12 cellular contexts compared by ENCODE assay signal in genomic region chr1:203761958-203762357, GRCh38. TPM values are rescaled to one million over a fixed set of nuclear protein-coding genes. Genes with fewer than 3 reads are reported as not detected.
DNase-seq lines count a peak whose midpoint lies in the region; ATAC-seq and TF ChIP-seq lines count a peak whose summit lies in the region.
"Not testable (repeated sequence)": the region's sequence is repeated elsewhere in the genome, so short reads cannot be mapped to it uniquely, and the experiment has no call there.
"Had no signal": no experiment of that assay in that cellular context is flagged by ENCODE, and none has a peak within 500 bp of the region (broad histone marks: within the 10 kb centered on the region; RNA-seq: fewer than 3 reads in every experiment).

No MANE protein-coding gene starts in this region.

- H3K4me1 ChIP-seq in CD8-positive, alpha-beta T cell (ENCODE audit: insufficient read depth, low read length), result peaks cover 23% of the 10 kb centered on the region

- H3K4me1 Mint-ChIP-seq in CD8-positive, alpha-beta T cell (ENCODE audit: low read depth), result peaks cover 40% of the 10 kb centered on the region
- H3K4me1 Mint-ChIP-seq in activated CD4-positive, alpha-beta T cell treated with anti-CD3 and anti-CD28 coated beads, Interleukin-2, amount 10 ng/mL, durations not matched to agents 7 days and 5 days, result peaks cover 39% of the 10 kb centered on the region
- peaks cover 36% of the 10 kb centered on the region for H3K4me1 Mint-ChIP-seq in activated naive CD4-positive, alpha-beta T cell treated with anti-CD3 and anti-CD28 coated beads, Interleukin-2, amount 50 U/mL, for 24 hours
- peaks cover 25 to 29% of the 10 kb centered on the region in 2 donors for H3K4me1 Mint-ChIP-seq in immature natural killer cell

- H3K27me3 ChIP-seq in CD8-positive, alpha-beta T cell (ENCODE audit: insufficient read depth, low read length); MG63: not testable (repeated sequence)

- not testable (repeated sequence) for H3K9me3 ChIP-seq in CD8-positive, alpha-beta T cell (ENCODE audit: low read length); MG63

- CTCF ChIA-PET in CD8-positive, alpha-beta T cell (lab: Charles Lee); activated CD4-positive, alpha-beta T cell treated with anti-CD3 and anti-CD28 coated beads, Interleukin-2, amount 10 ng/mL, durations not matched to agents 7 days and 5 days (lab: Charles Lee): not testable (repeated sequence)

- H3K27ac Mint-ChIP-seq in CD8-positive, alpha-beta T cell, result peak overlapping the region; percentile 99
- H3K27ac Mint-ChIP-seq in activated CD4-positive, alpha-beta T cell treated with anti-CD3 and anti-CD28 coated beads, Interleukin-2, amount 10 ng/mL, durations not matched to agents 7 days and 5 days, result peak overlapping the region; percentile 14
- H3K27ac Mint-ChIP-seq in activated naive CD4-positive, alpha-beta T cell treated with anti-CD3 and anti-CD28 coated beads, Interleukin-2, amount 50 U/mL, for 24 hours, result peak overlapping the region; percentile 35
- peak overlapping the region in 4 of 6 donors; percentile 67 to 86 (median 70) for H3K27ac Mint-ChIP-seq in immature natural killer cell

- DNase-seq in CD8-positive, alpha-beta T cell; activated CD4-positive, alpha-beta T cell treated with anti-CD3 and anti-CD28 coated beads, Interleukin-2, amount 10 ng/mL, durations not matched to agents 7 days and 5 days; immature natural killer cell: not testable (repeated sequence)
- DNase-seq in MG63, result peak; percentile 32
- peak; percentile 14 for DNase-seq in astrocyte of the hippocampus (ENCODE audit: low read depth, low spot score)
- DNase-seq in retinal pigment epithelial cell (ENCODE audit: low read depth), result peak; percentile 9

- H3K9me3 Mint-ChIP-seq in CD8-positive, alpha-beta T cell; activated CD4-positive, alpha-beta T cell treated with anti-CD3 and anti-CD28 coated beads, Interleukin-2, amount 10 ng/mL, durations not matched to agents 7 days and 5 days; activated naive CD4-positive, alpha-beta T cell treated with anti-CD3 and anti-CD28 coated beads, Interleukin-2, amount 50 U/mL, for 24 hours; immature natural killer cell: not testable (repeated sequence)

- intact Hi-C loops in CD8-positive, alpha-beta T cell (cut with DNase I, micrococcal nuclease), result loop anchor here (5.0 to 10.0 kb wide), 3 partner anchors 47 to 155 kb away; no protein-coding TSS in a partner anchor

- TF ChIP-seq CTCF in CD8-positive, alpha-beta T cell (IDR thresholded peaks at IDR 0.05); retinal pigment epithelial cell (conservative IDR thresholded peaks at IDR 0.05; ENCODE audit: low read depth, low read length): not testable (repeated sequence)

- H3K4me3 ChIP-seq in CD8-positive, alpha-beta T cell (ENCODE audit: low read depth, low read length); MG63; retinal pigment epithelial cell (ENCODE audit: low read length): not testable (repeated sequence)

- H3K27me3 Mint-ChIP-seq in CD8-positive, alpha-beta T cell (ENCODE audit: low read depth); activated CD4-positive, alpha-beta T cell treated with anti-CD3 and anti-CD28 coated beads, Interleukin-2, amount 10 ng/mL, durations not matched to agents 7 days and 5 days; activated naive CD4-positive, alpha-beta T cell treated with anti-CD3 and anti-CD28 coated beads, Interleukin-2, amount 50 U/mL, for 24 hours; immature natural killer cell (ENCODE audit: low read depth in 3 of 3): not testable (repeated sequence)

- ATAC-seq in CD8-positive, alpha-beta T cell, result not testable (repeated sequence)

- not testable (repeated sequence) for H3K36me3 ChIP-seq in CD8-positive, alpha-beta T cell (ENCODE audit: insufficient read depth, low read length); MG63

- POLR2A ChIA-PET in CD8-positive, alpha-beta T cell (lab: Charles Lee); activated CD4-positive, alpha-beta T cell treated with anti-CD3 and anti-CD28 coated beads, Interleukin-2, amount 10 ng/mL, durations not matched to agents 7 days and 5 days (lab: Charles Lee): not testable (repeated sequence)

- not testable (repeated sequence) for H3K36me3 Mint-ChIP-seq in CD8-positive, alpha-beta T cell; activated CD4-positive, alpha-beta T cell treated with anti-CD3 and anti-CD28 coated beads, Interleukin-2, amount 10 ng/mL, durations not matched to agents 7 days and 5 days (ENCODE audit: low read depth); activated naive CD4-positive, alpha-beta T cell treated with anti-CD3 and anti-CD28 coated beads, Interleukin-2, amount 50 U/mL, for 24 hours; immature natural killer cell

- not testable (repeated sequence) for H3K27ac ChIP-seq in CD8-positive, alpha-beta T cell (ENCODE audit: low read depth, low read length)

- H3K4me3 Mint-ChIP-seq in CD8-positive, alpha-beta T cell; activated CD4-positive, alpha-beta T cell treated with anti-CD3 and anti-CD28 coated beads, Interleukin-2, amount 10 ng/mL, durations not matched to agents 7 days and 5 days; activated naive CD4-positive, alpha-beta T cell treated with anti-CD3 and anti-CD28 coated beads, Interleukin-2, amount 50 U/mL, for 24 hours; immature natural killer cell: not testable (repeated sequence)

RNA-seq across cellular contexts. Expression of gene LAX1, which starts 3.0 kb away (rescaled TPM):
- 10 to 100 TPM; 13.7 to 16.1 TPM for total RNA-seq in CD8-positive, alpha-beta T cell
- not detected in 2 replicates for total RNA-seq in MG63 (2014; rRNA removed; shearing (Covaris generic); ENCODE audit: low replicate concordance)
- 10 to 100 TPM; 18.9 to 20.5 TPM for total RNA-seq in activated CD4-positive, alpha-beta T cell treated with anti-CD3 and anti-CD28 coated beads, Interleukin-2, amount 10 ng/mL, durations not matched to agents 7 days and 5 days
- 10 to 100 TPM; 13.0 to 49.0 (median 14.0) TPM for polyA plus RNA-seq in immature natural killer cell
- total RNA-seq: H9 had no signal
- polyA plus RNA-seq: A549, AG04450, BJ, CD14-positive monocyte had no signal

RNA-seq across cellular contexts. Expression of gene ZBED6, which starts 33.5 kb away (rescaled TPM):
- total RNA-seq in CD8-positive, alpha-beta T cell, result 10 to 100 TPM; 25.0 to 25.8 TPM
- 2.4 and 2.5 TPM in 2 replicates for total RNA-seq in MG63 (2014; rRNA removed; shearing (Covaris generic); ENCODE audit: low replicate concordance)
- 10 to 100 TPM; 18.9 to 19.4 TPM for total RNA-seq in activated CD4-positive, alpha-beta T cell treated with anti-CD3 and anti-CD28 coated beads, Interleukin-2, amount 10 ng/mL, durations not matched to agents 7 days and 5 days
- 1 to 10 TPM in 1 of 3 donors, under 1 TPM in 2; 0.19 to 1.4 (median 0.43) TPM for polyA plus RNA-seq in immature natural killer cell

RNA-seq across cellular contexts. Expression of gene ZC3H11A, which starts 33.5 kb away (rescaled TPM):
- total RNA-seq in CD8-positive, alpha-beta T cell, result 10 to 100 TPM; 72.7 to 77.2 TPM
- 50.6 and 64.0 TPM in 2 replicates for total RNA-seq in MG63 (2014; rRNA removed; shearing (Covaris generic); ENCODE audit: low replicate concordance)
- total RNA-seq in activated CD4-positive, alpha-beta T cell treated with anti-CD3 and anti-CD28 coated beads, Interleukin-2, amount 10 ng/mL, durations not matched to agents 7 days and 5 days, result 10 to 100 TPM; 83.6 to 97.8 TPM
- polyA plus RNA-seq in immature natural killer cell, result 10 to 100 TPM; 23.2 to 50.4 (median 34.4) TPM

Comparison
In these comparisons a context has a peak if more than half of its experiments do, and no peak if none do; other contexts are left out.
1. H3K27ac Mint-ChIP-seq: peak in every context shown above with its lines; median percentile 99 in CD8-positive, alpha-beta T cell; 70 in immature natural killer cell; 35 in activated naive CD4-positive, alpha-beta T cell treated with anti-CD3 and anti-CD28 coated beads, Interleukin-2, amount 50 U/mL, for 24 hours; 14 in activated CD4-positive, alpha-beta T cell treated with anti-CD3 and anti-CD28 coated beads, Interleukin-2, amount 10 ng/mL, durations not matched to agents 7 days and 5 days.
2. RNA of gene LAX1, which starts 3.0 kb away (total RNA-seq): 18.9 to 20.5 TPM in activated CD4-positive, alpha-beta T cell treated with anti-CD3 and anti-CD28 coated beads, Interleukin-2, amount 10 ng/mL, durations not matched to agents 7 days and 5 days and 13.7 to 16.1 TPM in CD8-positive, alpha-beta T cell; not detected in MG63; every median in the first group is over 10 times any median in the second.